8 cellular contexts compared by ENCODE assay signal in genomic region chr1:184911830-184912229, GRCh38.
"Had no signal": no experiment of that assay in that cellular context is flagged by ENCODE, and none has a peak within 500 bp of the region (broad histone marks: within the 10 kb centered on the region; RNA-seq: fewer than 3 reads in every experiment).

No MANE protein-coding gene starts in this region.

- H3K4me3 ChIP-seq: GM23338 had no signal

- FAIRE-seq: H1, H54, HepG2 had no signal

- DNase-seq: H9, HCEC 1CT, HFFc6 had no signal

- H3K27ac ChIP-seq: HL-60 had no signal

- ATAC-seq: GM23338, HepG2 had no signal
